ENCODE assay signal across 10 cellular contexts in genomic region chr19:48968179-48968661, GRCh38. TPM values are rescaled to one million over a fixed set of nuclear protein-coding genes. Genes with fewer than 3 reads are reported as not detected.
DNase-seq lines count a peak whose midpoint lies in the region; ATAC-seq lines count a peak whose summit lies in the region.
"Had no signal": no experiment of that assay in that cellular context is flagged by ENCODE, and none has a peak within 500 bp of the region (broad histone marks: within the 10 kb centered on the region; RNA-seq: fewer than 3 reads in every experiment).

No MANE protein-coding gene starts in this region.

- H3K27ac Mint-ChIP-seq in T-cell, result peak overlapping the region; percentile 40 to 55
- H3K27ac Mint-ChIP-seq in stimulated activated memory B cell treated with anti-CD40 and anti-IgM and Interleukin-4, amounts not matched to agents 10 μg/mL and 1 μg/mL and 100 μg/mL, for 72 hours, result peak overlapping the region; percentile 100

- peaks cover 43 to 54% (median 45%) of the 10 kb centered on the region in 3 donors for H3K4me1 Mint-ChIP-seq in T-cell
- peaks cover 62% of the 10 kb centered on the region for H3K4me1 Mint-ChIP-seq in stimulated activated memory B cell treated with anti-CD40 and anti-IgM and Interleukin-4, amounts not matched to agents 10 μg/mL and 1 μg/mL and 100 μg/mL, for 72 hours

- H3K4me3 Mint-ChIP-seq in T-cell, result no peak overlapping the region
- no peak overlapping the region for H3K4me3 Mint-ChIP-seq in stimulated activated memory B cell treated with anti-CD40 and anti-IgM and Interleukin-4, amounts not matched to agents 10 μg/mL and 1 μg/mL and 100 μg/mL, for 72 hours

- peak; percentile 45 for DNase-seq in DMS53 (lab: John Stamatoyannopoulos, UW)
- no peak for DNase-seq in DMS53 treated with DMSO at 0.1 percent for 48 hours (lab: John Stamatoyannopoulos, UW; ENCODE audit: unreplicated experiment)
- no peak for DNase-seq in T-cell
- DNase-seq in fibroblast of gingiva (ENCODE audit: low read depth), result peak; percentile 91
- no peak for DNase-seq in middle frontal gyrus (ENCODE audit: extremely low spot score, low spot score)
- no peak for DNase-seq in NK-92 treated with Interleukin-12 subunit alpha and Interleukin-12 subunit beta, amount 100 ng/mL, for 24 hours (lab: John Stamatoyannopoulos, UW)
- DNase-seq: NCI-H526 treated with DMSO at 0.1 percent for 48 hours had no signal

- H3K27me3 Mint-ChIP-seq in T-cell, result no peaks in the 10 kb centered on the region
- H3K27me3 Mint-ChIP-seq in stimulated activated memory B cell treated with anti-CD40 and anti-IgM and Interleukin-4, amounts not matched to agents 10 μg/mL and 1 μg/mL and 100 μg/mL, for 72 hours, result no peaks in the 10 kb centered on the region

- H3K36me3 Mint-ChIP-seq in T-cell, result peaks cover 26% of the 10 kb centered on the region
- peaks cover 49% of the 10 kb centered on the region for H3K36me3 Mint-ChIP-seq in stimulated activated memory B cell treated with anti-CD40 and anti-IgM and Interleukin-4, amounts not matched to agents 10 μg/mL and 1 μg/mL and 100 μg/mL, for 72 hours

- POLR2A ChIA-PET in T-cell (lab: Charles Lee), result no interaction called here

- CTCF ChIA-PET in T-cell (lab: Charles Lee), result interaction anchor here in 1 of 2 donors (0.6 kb wide), 1 partner anchor 8 kb away, joined by 6 read pairs; no protein-coding TSS in a partner anchor

- H3K9me3 Mint-ChIP-seq in T-cell, result no peaks in the 10 kb centered on the region
- H3K9me3 Mint-ChIP-seq in stimulated activated memory B cell treated with anti-CD40 and anti-IgM and Interleukin-4, amounts not matched to agents 10 μg/mL and 1 μg/mL and 100 μg/mL, for 72 hours, result no peaks in the 10 kb centered on the region

- ATAC-seq in T-cell (replicated peaks in 1 of 4), result no peak
- ATAC-seq in stimulated activated memory B cell treated with anti-CD40 and anti-IgM and Interleukin-4, amounts not matched to agents 10 μg/mL and 1 μg/mL and 100 μg/mL, for 72 hours, result no peak
- no peak for ATAC-seq in HG03442 (IDR thresholded peaks at IDR 0.05; ENCODE audit: unreplicated experiment)

RNA-seq across cellular contexts. Expression of gene FTL, which starts 3.1 kb away (rescaled TPM):
- total RNA-seq in T-cell, result 1,000 to 10,000 TPM in 2 of 5 donors, 100 to 1,000 TPM in 3; 594 to 1,085 (median 906) TPM

RNA-seq across cellular contexts. Expression of gene BAX, which starts 13.5 kb away (rescaled TPM):
- total RNA-seq in T-cell, result 100 to 1,000 TPM in 3 of 5 donors, 10 to 100 TPM in 2; 76.6 to 201 (median 183) TPM

RNA-seq across cellular contexts. Expression of gene GYS1, which starts 24.9 kb away (rescaled TPM):
- total RNA-seq in T-cell, result 10 to 100 TPM; 28.1 to 58.9 (median 52.4) TPM

RNA-seq across cellular contexts. Expression of gene RUVBL2, which starts 25.5 kb away (rescaled TPM):
- 10 to 100 TPM; 20.3 to 48.7 (median 41.4) TPM for total RNA-seq in T-cell

RNA-seq across cellular contexts. Expression of gene DHDH, which starts 34.7 kb away (rescaled TPM):
- total RNA-seq in T-cell, result 1 to 10 TPM in 4 of 5 donors, under 1 TPM in 1; 0.93 to 1.7 (median 1.2) TPM
- total RNA-seq: A172 had no signal

Comparison
In these comparisons a context has a peak if more than half of its experiments do, and no peak if none do; other contexts are left out.
1. DNase-seq: peak in DMS53 (single experiment) and fibroblast of gingiva (single experiment); none in DMS53 treated with DMSO at 0.1 percent for 48 hours (single experiment), T-cell (0 of 34), middle frontal gyrus (single experiment) and NK-92 treated with Interleukin-12 subunit alpha and Interleukin-12 subunit beta, amount 100 ng/mL, for 24 hours (single experiment).